In genomic region chr7:29989257-29989995, GRCh38 we compare ENCODE assay signal across 1 cellular context.
TF ChIP-seq lines count a peak whose summit lies in the region.

Gene SCRN1, minus strand, starts transcription at chr7:29989801. Its CDS starts 20,734 bp downstream, at chr7:29969067.

TF ChIP-seq in HepG2, 621 proteins besides CTCF, POLR2A, EP300 and RAD21 (continued from another document and continues in another):
- TF ChIP-seq REST (IDR thresholded peaks at IDR 0.05; ENCODE audit: borderline replicate concordance in 1 of 2, low read depth in 1 of 2, low read length in 2 of 2) (no peak), RBM22 (optimal IDR thresholded peaks at IDR 0.05; ENCODE audit: low read length) (no peak), ZNF446 (CRISPR knock-in tag; IDR thresholded peaks at IDR 0.05) (no peak; the same call in 1 of the 2 replicates), ZNF710 (CRISPR knock-in tag; IDR thresholded peaks at IDR 0.05; ENCODE audit: borderline replicate concordance) (peak; percentile 64; the same call in 1 of the 2 replicates), ZNF713 (CRISPR knock-in tag; IDR thresholded peaks at IDR 0.05) (no peak), ARHGAP35 (CRISPR knock-in tag; IDR thresholded peaks at IDR 0.05; ENCODE audit: borderline replicate concordance) (no peak), PHF20 (CRISPR knock-in tag; IDR thresholded peaks at IDR 0.05) (peak; percentile 30; the same call in 1 of the 2 replicates), DDIT3 (CRISPR knock-in tag; IDR thresholded peaks at IDR 0.05) (no peak), ARID3A (IDR thresholded peaks at IDR 0.05; ENCODE audit: low read depth, low read length) (no peak), ELF1 (CRISPR knock-in tag; IDR thresholded peaks at IDR 0.05) (no peak), PAX8 (CRISPR knock-in tag; IDR thresholded peaks at IDR 0.05; ENCODE audit: borderline replicate concordance) (no peak), ZC3H13 (CRISPR knock-in tag; IDR thresholded peaks at IDR 0.05) (no peak), SMC3 (IDR thresholded peaks at IDR 0.05; ENCODE audit: low read length) (no peak), RBFOX2 (IDR thresholded peaks at IDR 0.05; ENCODE audit: low read depth, low read length) (peak; percentile 75), GABPA (IDR thresholded peaks at IDR 0.05; ENCODE audit: low read depth, low read length) (no peak), GABPA (CRISPR knock-in tag; IDR thresholded peaks at IDR 0.05; ENCODE audit: low read depth) (no peak), ZNF772 (CRISPR knock-in tag; IDR thresholded peaks at IDR 0.05) (no peak; the same call in 1 of the 2 replicates), SMAD9 (CRISPR knock-in tag; IDR thresholded peaks at IDR 0.05) (no peak), JUND (CRISPR knock-in tag; IDR thresholded peaks at IDR 0.05) (no peak), FOXP1 (IDR thresholded peaks at IDR 0.05) (no peak), FOXP1 (CRISPR knock-in tag; IDR thresholded peaks at IDR 0.05) (no peak), ARID4A (CRISPR knock-in tag; IDR thresholded peaks at IDR 0.05; ENCODE audit: borderline replicate concordance) (peak; percentile 44), FOXO1 (CRISPR knock-in tag; IDR thresholded peaks at IDR 0.05) (no peak), NR2F6 (IDR thresholded peaks at IDR 0.05) (no peak), NR2F6 (CRISPR knock-in tag; IDR thresholded peaks at IDR 0.05) (no peak), STAT6 (CRISPR knock-in tag; IDR thresholded peaks at IDR 0.05; ENCODE audit: borderline replicate concordance) (no peak), CBFB (CRISPR knock-in tag; IDR thresholded peaks at IDR 0.05) (0 out of 2 replicates have a peak, but pooled peaks have one; percentile 28), RAD51 (IDR thresholded peaks at IDR 0.05; ENCODE audit: borderline replicate concordance) (no peak), ZBTB10 (CRISPR knock-in tag; IDR thresholded peaks at IDR 0.05; ENCODE audit: borderline replicate concordance) (peak; percentile 9; the same call in 1 of the 2 replicates), PHF5A (CRISPR knock-in tag; IDR thresholded peaks at IDR 0.05; ENCODE audit: low read depth, unreplicated experiment) (no peak), HNF4G (IDR thresholded peaks at IDR 0.05; ENCODE audit: borderline replicate concordance, low read depth, low read length) (no peak), HNF4G (CRISPR knock-in tag; IDR thresholded peaks at IDR 0.05; ENCODE audit: borderline replicate concordance, low read depth) (no peak), HDAC2 (CRISPR knock-in tag; IDR thresholded peaks at IDR 0.05) (no peak), FOSL2 (CRISPR knock-in tag; IDR thresholded peaks at IDR 0.05) (no peak), TP53 (CRISPR knock-in tag; conservative IDR thresholded peaks at IDR 0.05) (no peak), ZNF703 (CRISPR knock-in tag; IDR thresholded peaks at IDR 0.05; ENCODE audit: borderline replicate concordance) (no peak), IRF2 (CRISPR knock-in tag; IDR thresholded peaks at IDR 0.05) (no peak), HOXA3 (CRISPR knock-in tag; IDR thresholded peaks at IDR 0.05) (0 out of 2 replicates have a peak, but pooled peaks have one; percentile 5), ZNF337 (CRISPR knock-in tag; IDR thresholded peaks at IDR 0.05; ENCODE audit: borderline replicate concordance, low read depth) (0 out of 2 replicates have a peak, but pooled peaks have one; percentile 38), ZNF484 (CRISPR knock-in tag; IDR thresholded peaks at IDR 0.05; ENCODE audit: borderline replicate concordance, low read depth) (no peak), ZNF792 (CRISPR knock-in tag; IDR thresholded peaks at IDR 0.05) (no peak), ZFP37 (CRISPR knock-in tag; IDR thresholded peaks at IDR 0.05; ENCODE audit: borderline replicate concordance) (no peak), LCORL (IDR thresholded peaks at IDR 0.05) (no peak), LCORL (CRISPR knock-in tag; IDR thresholded peaks at IDR 0.05) (no peak), NFE2 (CRISPR knock-in tag; IDR thresholded peaks at IDR 0.05) (no peak), ZNF563 (CRISPR knock-in tag; IDR thresholded peaks at IDR 0.05) (peak; percentile 28; the same call in 1 of the 2 replicates)
